In genomic region chr3:44420676-44421075, GRCh38 we compare ENCODE assay signal across 16 cellular contexts. TPM values are rescaled to one million over a fixed set of nuclear protein-coding genes. Genes with fewer than 3 reads are reported as not detected.
A peak's percentile ranks its signal among the peaks of the same experiment; 100 is the strongest.
DNase-seq lines count a peak whose midpoint lies in the region; ATAC-seq lines count a peak whose summit lies in the region.
"Had no signal": no experiment of that assay in that cellular context is flagged by ENCODE, and none has a peak within 500 bp of the region (broad histone marks: within the 10 kb centered on the region; RNA-seq: fewer than 3 reads in every experiment).

No MANE protein-coding gene starts in this region.

- peak; percentile 11 for DNase-seq in ELR (ENCODE audit: low read depth)
- peak; percentile 8 for DNase-seq in M059J (ENCODE audit: low read depth)
- DNase-seq in neuronal stem cell (ENCODE audit: low spot score), result no peak
- peak; percentile 30 for DNase-seq in ureter (ENCODE audit: low spot score)
- no peak for DNase-seq in stimulated activated CD4-positive, alpha-beta T cell treated with anti-CD3 and anti-CD28 coated beads, Interleukin-12 subunit alpha, Interleukin-12 subunit beta, amount 100 ng/mL, for 4 hours
- DNase-seq: ACHN; BE2C; C1 segment of cervical spinal cord; CD4-positive, CD25-positive, alpha-beta regulatory T cell; CD8-positive, alpha-beta memory T cell; COR-L47; DMS 273 treated with DMSO at 0.1 percent for 48 hours; DND-41; EL; GOT3 had no signal

- no peak overlapping the region for H3K9ac ChIP-seq in neuronal stem cell (ENCODE audit: low read depth, low read length, poor library complexity)

- peaks cover 0 to 3% (median 0%) of the 10 kb centered on the region in 3 experiments for H3K27me3 ChIP-seq in neuronal stem cell (ENCODE audit: control insufficient read depth in 3 of 3, insufficient read depth in 3 of 3, low read depth in 1 of 3, low read length in 3 of 3)
- H3K27me3 ChIP-seq: BE2C had no signal

- H3K36me3 ChIP-seq in neuronal stem cell (replicated peaks in 1 of 2; ENCODE audit: control insufficient read depth in 2 of 2, insufficient read depth in 2 of 2, low read length in 2 of 2), result no peaks in the 10 kb centered on the region
- H3K36me3 ChIP-seq: BE2C had no signal

- no peak overlapping the region for H4K8ac ChIP-seq in neuronal stem cell (ENCODE audit: low read depth, low read length)

- peak overlapping the region; percentile 86 for H2BK12ac ChIP-seq in neuronal stem cell (ENCODE audit: low read length)

- H3K23ac ChIP-seq in neuronal stem cell (ENCODE audit: low read depth, low read length, poor library complexity), result peak overlapping the region; percentile 66

- H3K4me2 ChIP-seq in neuronal stem cell (ENCODE audit: insufficient read depth, low read length, poor library complexity, severe bottlenecking), result no peak overlapping the region

- no peak for ATAC-seq in GM21737 (IDR thresholded peaks at IDR 0.05; ENCODE audit: unreplicated experiment)

- peak overlapping the region; percentile 65 for H3K18ac ChIP-seq in neuronal stem cell (ENCODE audit: low read length)

- H2BK15ac ChIP-seq in neuronal stem cell (ENCODE audit: low read length), result no peak overlapping the region

- no peak overlapping the region for H3K4ac ChIP-seq in neuronal stem cell (ENCODE audit: low read length)

- H3K27ac ChIP-seq in neuronal stem cell (replicated peaks; ENCODE audit: low read length), result no peak overlapping the region

- H3K79me1 ChIP-seq in neuronal stem cell (ENCODE audit: low read depth, low read length), result no peaks in the 10 kb centered on the region

- H2AFZ ChIP-seq in neuronal stem cell (ENCODE audit: low read length), result no peak overlapping the region

- no peaks in the 10 kb centered on the region for H3K9me3 ChIP-seq in neuronal stem cell (replicated peaks in 1 of 2; ENCODE audit: control insufficient read depth in 2 of 2, insufficient read depth in 1 of 2, low read depth in 1 of 2, low read length in 2 of 2)
- H3K9me3 ChIP-seq: BE2C had no signal

- H4K91ac ChIP-seq in neuronal stem cell (ENCODE audit: low read depth, low read length, poor library complexity), result no peak overlapping the region

- no CpG with 5 or more reads among the region's 1 CpG for WGBS in neuronal stem cell (ENCODE audit: extremely low coverage in 2 of 2, insufficient read length in 2 of 2, insufficient replicate concordance in 1 of 2), 2 donors

- H2AK5ac ChIP-seq in neuronal stem cell (ENCODE audit: low read depth, low read length), result peak overlapping the region; percentile 6

- no peak overlapping the region for H2BK120ac ChIP-seq in neuronal stem cell (ENCODE audit: low read depth, low read length)

- H3K4me1 ChIP-seq in neuronal stem cell (ENCODE audit: control insufficient read depth in 2 of 2, insufficient read depth in 1 of 2, low read depth in 1 of 2, low read length in 2 of 2), result peaks cover 0 to 4% of the 10 kb centered on the region in 2 donors
- H3K4me1 ChIP-seq: BE2C had no signal

- no peak overlapping the region for H3K4me3 ChIP-seq in neuronal stem cell (ENCODE audit: low read length in 2 of 2)

- no peak overlapping the region for H2BK5ac ChIP-seq in neuronal stem cell (ENCODE audit: low read length)

- no peak overlapping the region for H3K14ac ChIP-seq in neuronal stem cell (ENCODE audit: low read length)

RNA-seq across cellular contexts. Expression of gene ZNF445, which starts 56.8 kb away (rescaled TPM):
- 2.9 and 5.7 TPM in 2 replicates for total RNA-seq in M059J (2014; rRNA removed; shearing (Covaris generic))
- polyA plus RNA-seq in neuronal stem cell (2013, experiment 1 of 2), result 11.3 TPM
- 11.5 TPM for polyA plus RNA-seq in neuronal stem cell (2013, experiment 2 of 2)
- total RNA-seq in ureter, result 19.1 TPM

Comparison
In these comparisons a context has a peak if more than half of its experiments do, and no peak if none do; other contexts are left out.
1. DNase-seq: peak in ELR (single experiment), M059J (single experiment) and ureter (single experiment); none in neuronal stem cell (single experiment) and stimulated activated CD4-positive, alpha-beta T cell treated with anti-CD3 and anti-CD28 coated beads, Interleukin-12 subunit alpha, Interleukin-12 subunit beta, amount 100 ng/mL, for 4 hours (single experiment).